9 cellular contexts compared by ENCODE assay signal in genomic region chr2:96540136-96540535, GRCh38. TPM values are rescaled to one million over a fixed set of nuclear protein-coding genes. Genes with fewer than 3 reads are reported as not detected.
A peak's percentile ranks its signal among the peaks of the same experiment; 100 is the strongest.
DNase-seq lines count a peak whose midpoint lies in the region; ATAC-seq, FAIRE-seq and TF ChIP-seq lines count a peak whose summit lies in the region.
"Had no signal": no experiment of that assay in that cellular context is flagged by ENCODE, and none has a peak within 500 bp of the region (broad histone marks: within the 10 kb centered on the region; RNA-seq: fewer than 3 reads in every experiment).

No MANE protein-coding gene starts in this region.

- no peaks in the 10 kb centered on the region for H3K9me3 Mint-ChIP-seq in activated naive CD4-positive, alpha-beta T cell treated with anti-CD3 and anti-CD28 coated beads, Interleukin-2, amount 50 U/mL, for 72 hours

- no peak for ATAC-seq in activated naive CD4-positive, alpha-beta T cell treated with anti-CD3 and anti-CD28 coated beads, Interleukin-2, amount 50 U/mL, for 72 hours
- no peak for ATAC-seq in HG03039 (IDR thresholded peaks at IDR 0.05; ENCODE audit: unreplicated experiment)

- H3K4me3 ChIP-seq in AG10803 (ENCODE audit: low read length) = no peak overlapping the region

- FAIRE-seq in H54 (lab: Jason Lieb, UNC) = peak; percentile 11

- peak overlapping the region; percentile 72 to 99 for H3K27ac Mint-ChIP-seq in activated naive CD4-positive, alpha-beta T cell treated with anti-CD3 and anti-CD28 coated beads, Interleukin-2, amount 50 U/mL, for 72 hours

- DNase-seq in AG10803 (ENCODE audit: low read depth) (peak; percentile 74), H54 (ENCODE audit: insufficient read length, low spot score) (peak; percentile 78), islet precursor cell (peak; percentile 78), NCI-H526 (lab: John Stamatoyannopoulos, UW) (no peak), GM20000 (ENCODE audit: low spot score) (no peak), foreskin melanocyte (no peak)
- peak in 1 of 2 donors; percentile 55 for DNase-seq in activated naive CD4-positive, alpha-beta T cell treated with anti-CD3 and anti-CD28 coated beads, Interleukin-2, amount 50 U/mL, for 72 hours (ENCODE audit: low spot score in 2 of 2)
- DNase-seq: DMS 273 treated with DMSO at 0.1 percent for 48 hours had no signal

- TF ChIP-seq POLR2A in H54 (IDR thresholded peaks at IDR 0.05; ENCODE audit: low read depth, low read length) = no peak

- H3K36me3 Mint-ChIP-seq in activated naive CD4-positive, alpha-beta T cell treated with anti-CD3 and anti-CD28 coated beads, Interleukin-2, amount 50 U/mL, for 72 hours = peaks cover 13 to 66% of the 10 kb centered on the region in 2 donors

- TF ChIP-seq CTCF in AG10803 (conservative IDR thresholded peaks at IDR 0.05; ENCODE audit: low read length) = no peak
- no peak for TF ChIP-seq CTCF in GM20000 (IDR thresholded peaks at IDR 0.05; ENCODE audit: extremely low read depth, missing control alignments)

RNA-seq across cellular contexts. Expression of gene ARID5A, which starts 3.6 kb away (rescaled TPM):
- 100 to 1,000 TPM in 1 of 2 donors, 10 to 100 TPM in 1; 51.5 to 348 TPM for total RNA-seq in activated naive CD4-positive, alpha-beta T cell treated with anti-CD3 and anti-CD28 coated beads, Interleukin-2, amount 50 U/mL, for 72 hours

RNA-seq across cellular contexts. Expression of gene NEURL3, which starts 35.0 kb away (rescaled TPM):
- total RNA-seq in activated naive CD4-positive, alpha-beta T cell treated with anti-CD3 and anti-CD28 coated beads, Interleukin-2, amount 50 U/mL, for 72 hours = 1 to 10 TPM in 1 of 2 donors, under 1 TPM in 1; 0.14 to 2.2 TPM

Comparison
In these comparisons a context has a peak if more than half of its experiments do, and no peak if none do; other contexts are left out.
1. DNase-seq: peak in AG10803 (single experiment), H54 (single experiment) and islet precursor cell (single experiment); none in NCI-H526 (0 of 2), GM20000 (single experiment) and foreskin melanocyte (single experiment).